20 cellular contexts compared by ENCODE assay signal in the genomic region with DNA sequence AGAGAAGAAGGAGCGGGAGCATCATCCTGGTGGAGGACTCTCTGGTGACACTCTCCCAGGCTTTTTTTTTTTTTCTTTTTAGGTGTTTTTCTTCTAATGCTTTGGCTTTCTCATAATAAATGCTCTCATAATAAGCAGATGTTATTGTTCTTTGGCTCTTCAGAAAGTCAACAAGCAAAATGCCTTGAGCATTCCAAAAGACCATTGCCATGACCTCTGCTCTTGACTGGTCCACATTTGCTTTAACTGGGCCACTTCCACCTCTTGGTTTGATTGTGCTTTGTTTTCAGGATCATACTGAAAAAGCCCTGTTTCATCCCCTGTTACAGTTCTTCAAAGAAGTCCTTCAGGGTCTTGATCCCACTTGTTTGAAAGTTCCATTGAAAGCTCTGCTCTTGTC. TPM values are rescaled to one million over a fixed set of nuclear protein-coding genes. Genes with fewer than 3 reads are reported as not detected.
DNase-seq lines count a peak whose midpoint lies in the region; ATAC-seq, FAIRE-seq and TF ChIP-seq lines count a peak whose summit lies in the region.
"Had no signal": no experiment of that assay in that cellular context is flagged by ENCODE, and none has a peak within 500 bp of the region (broad histone marks: within the 10 kb centered on the region; RNA-seq: fewer than 3 reads in every experiment).

No MANE protein-coding gene starts in this region.

- no peak overlapping the region for H3K4me3 ChIP-seq in HepG2 (replicated peaks in 1 of 3; ENCODE audit: insufficient read depth in 1 of 3, low read depth in 2 of 3, low read length in 3 of 3)
- H3K4me3 ChIP-seq in right lobe of liver = no peak overlapping the region
- no peak overlapping the region for H3K4me3 ChIP-seq in neutrophil (ENCODE audit: low read depth in 1 of 2, low read length in 1 of 2)
- no peak overlapping the region for H3K4me3 ChIP-seq in testis
- H3K4me3 ChIP-seq: GM23248 had no signal

- FAIRE-seq in HepG2 (lab: Jason Lieb, UNC) = peak; percentile 8
- FAIRE-seq: GM12892, H1 had no signal

- ATAC-seq in HepG2 = no peak
- ATAC-seq in right lobe of liver = no peak
- ATAC-seq: CD8-positive, alpha-beta T cell had no signal

- POLR2A ChIA-PET in HepG2 (lab: Yijun Ruan, JAX) = no interaction called here

- no peak overlapping the region for H2AFZ ChIP-seq in HepG2 (ENCODE audit: low read length)
- H2AFZ ChIP-seq: GM23248 had no signal

- no peaks in the 10 kb centered on the region for H3K36me3 ChIP-seq in HepG2 (replicated peaks in 1 of 2; ENCODE audit: control insufficient read depth in 1 of 2, insufficient read depth in 2 of 2, low read length in 2 of 2)
- H3K36me3 ChIP-seq in right lobe of liver = no peaks in the 10 kb centered on the region
- H3K36me3 ChIP-seq in neutrophil = peaks cover 16% of the 10 kb centered on the region
- H3K36me3 ChIP-seq in testis (ENCODE audit: low read depth, missing control alignments) = no peaks in the 10 kb centered on the region

- H3K4me2 ChIP-seq in HepG2 (ENCODE audit: low read depth, low read length) = no peak overlapping the region

- intact Hi-C loops in HepG2 (cut with micrococcal nuclease; ENCODE audit: unreplicated experiment) (no loop called here), right lobe of liver (cut with DNase I) (no loop called here), testis (cut with DNase I; ENCODE audit: low total_unique reads) (no loop called here)

- no peak for TF ChIP-seq CTCF in HepG2 (CRISPR knock-in tag; IDR thresholded peaks at IDR 0.05)
- no peak for TF ChIP-seq CTCF in right lobe of liver (IDR thresholded peaks at IDR 0.05)
- TF ChIP-seq CTCF in neutrophil (IDR thresholded peaks at IDR 0.05) = no peak
- no peak for TF ChIP-seq CTCF in testis (IDR thresholded peaks at IDR 0.05)
- no peak for TF ChIP-seq CTCF in GM20000 (IDR thresholded peaks at IDR 0.05; ENCODE audit: extremely low read depth, missing control alignments)

- TF ChIP-seq RAD21 in HepG2 (CRISPR knock-in tag; IDR thresholded peaks at IDR 0.05) = no peak

- H3K4me1 ChIP-seq in HepG2 (ENCODE audit: insufficient read depth, low read length) (peaks cover 21% of the 10 kb centered on the region), right lobe of liver (no peaks in the 10 kb centered on the region), neutrophil (ENCODE audit: control insufficient read depth in 1 of 2, insufficient read depth in 1 of 2, low read depth in 1 of 2, low read length in 1 of 2) (peaks cover 31 to 44% of the 10 kb centered on the region in 2 experiments), testis (no peaks in the 10 kb centered on the region)
- H3K4me1 ChIP-seq: Caco-2 had no signal

- H4K20me1 ChIP-seq in HepG2 (ENCODE audit: insufficient read depth, low read length) = no peaks in the 10 kb centered on the region

- in situ Hi-C loops in HepG2 (cut with HindIII; ENCODE audit: extremely low pct_ligation_motif_present, low pct_unique_long_range_greater_than_20kb) = no loop called here

- BruUV-seq in HepG2 (replicated peaks; lab: Mats Ljungman, UMichigan) = no TSS peak

- CTCF ChIA-PET in HepG2 (lab: Yijun Ruan, JAX; ENCODE audit: low intra/inter-chr PET ratio, low total read pairs) = no interaction called here

- H3K9ac ChIP-seq in HepG2 (ENCODE audit: insufficient read depth, low read depth, low read length) = no peak overlapping the region
- H3K9ac ChIP-seq: GM23248 had no signal

- WGBS in HepG2 (ENCODE audit: low lambda C conversion rate) = 97% methylated on average over 1 of the region's 1 CpG
- WGBS in right lobe of liver (ENCODE audit: insufficient coverage, low coverage, low lambda C conversion rate, missing lambda C conversion rate) = 100% methylated on average over 1 of the region's 1 CpG
- WGBS in testis, 2 donors = 78 to 92% methylated on average over 1 of the region's 1 CpG

- no peaks in the 10 kb centered on the region for H3K79me2 ChIP-seq in HepG2 (ENCODE audit: insufficient read depth, low read length)

- H3K9me3 ChIP-seq in HepG2 (ENCODE audit: low read length) (no peaks in the 10 kb centered on the region), right lobe of liver (no peaks in the 10 kb centered on the region), neutrophil (no peaks in the 10 kb centered on the region), testis (no peaks in the 10 kb centered on the region)
- H3K9me3 ChIP-seq: Caco-2 had no signal

- H3K27me3 ChIP-seq in HepG2 (ENCODE audit: control insufficient read depth in 1 of 2, insufficient read depth in 2 of 2, low read length in 2 of 2) = no peaks in the 10 kb centered on the region
- H3K27me3 ChIP-seq in right lobe of liver = no peaks in the 10 kb centered on the region
- H3K27me3 ChIP-seq in neutrophil = no peaks in the 10 kb centered on the region
- no peaks in the 10 kb centered on the region for H3K27me3 ChIP-seq in testis

- DNase-seq in HepG2 (ENCODE audit: low spot score) (peak; percentile 15), right lobe of liver (no peak), fibroblast of gingiva (ENCODE audit: low read depth) (peak; percentile 8), testis (no peak), GM20000 (ENCODE audit: low spot score) (no peak)
- no peak for DNase-seq in central memory CD4-positive, alpha-beta T cell
- DNase-seq: C1 segment of cervical spinal cord; Caco-2; CD8-positive, alpha-beta T cell; DMS153; DMS79 treated with DMSO at 0.1 percent for 48 hours; GF-D8; GM23248; H7; HCEC 1CT had no signal

- no peak for TF ChIP-seq POLR2A in HepG2 (IDR thresholded peaks at IDR 0.05; ENCODE audit: insufficient read depth in 1 of 2, low read depth in 2 of 2, low read length in 2 of 2)
- TF ChIP-seq POLR2A in right lobe of liver (IDR thresholded peaks at IDR 0.05) = no peak
- no peak for TF ChIP-seq POLR2A in testis (IDR thresholded peaks at IDR 0.05)

- H3K27ac ChIP-seq in HepG2 (ENCODE audit: extremely low read length, insufficient read depth, low read length) = no peak overlapping the region
- no peak overlapping the region for H3K27ac ChIP-seq in right lobe of liver
- H3K27ac ChIP-seq in neutrophil = peak overlapping the region; percentile 95
- no peak overlapping the region for H3K27ac ChIP-seq in testis
- H3K27ac ChIP-seq: GM23248 had no signal

- no peak for TF ChIP-seq EP300 in HepG2 (IDR thresholded peaks at IDR 0.05; ENCODE audit: low read depth in 2 of 2, low read length in 2 of 2)
- TF ChIP-seq EP300 in HepG2 (CRISPR knock-in tag; IDR thresholded peaks at IDR 0.05; ENCODE audit: borderline replicate concordance) = no peak

TF ChIP-seq in HepG2, 621 proteins besides CTCF, POLR2A, EP300 and RAD21:
- TF ChIP-seq JUNB (CRISPR knock-in tag; IDR thresholded peaks at IDR 0.05; ENCODE audit: borderline replicate concordance) (no peak), SOX13 (IDR thresholded peaks at IDR 0.05) (no peak), SOX13 (CRISPR knock-in tag; conservative IDR thresholded peaks at IDR 0.05 in 1 of 2, IDR thresholded peaks at IDR 0.05 in 1 of 2) (peak in 1 of 2 experiments; percentile 19; a peak in 1 of 4 replicates), ZNF326 (CRISPR knock-in tag; IDR thresholded peaks at IDR 0.05; ENCODE audit: borderline replicate concordance) (no peak), BCL6 (CRISPR knock-in tag; IDR thresholded peaks at IDR 0.05) (no peak), ZNF33B (CRISPR knock-in tag; IDR thresholded peaks at IDR 0.05) (no peak), ZNF335 (CRISPR knock-in tag; IDR thresholded peaks at IDR 0.05) (no peak), MTF1 (CRISPR knock-in tag; IDR thresholded peaks at IDR 0.05) (no peak), ZBTB42 (CRISPR knock-in tag; IDR thresholded peaks at IDR 0.05) (no peak)

RNA-seq across cellular contexts. Expression of a gene that starts 36.9 kb away (rescaled TPM):
- total RNA-seq in HepG2 (2016; rRNA removed; fragmentation: Illumina TruSeq; extraction: Trizol) = 0.20 TPM in 1 of 2 replicates, not detected in the other
- not detected in 2 replicates for total RNA-seq in HepG2 (2016; cell fraction: cytosol; rRNA removed; fragmentation: Illumina TruSeq; extraction: Trizol; ENCODE audit: low read depth)
- total RNA-seq in HepG2 (2016; cell fraction: insoluble cytoplasmic fraction; rRNA removed; fragmentation: Illumina TruSeq; extraction: Trizol) = 0.09 and 0.12 TPM in 2 replicates
- total RNA-seq in HepG2 (2016; cell fraction: membrane; rRNA removed; fragmentation: Illumina TruSeq; extraction: Trizol) = not detected in 2 replicates
- 0.40 and 0.47 TPM in 2 replicates for total RNA-seq in HepG2 (2016; cell fraction: nucleus; rRNA removed; fragmentation: Illumina TruSeq; extraction: Trizol)
- polyA plus RNA-seq in HepG2 (2011; rRNA removed) = 0.09 and 0.16 TPM in 2 replicates
- 0.03 and 0.04 TPM in 2 replicates for polyA plus RNA-seq in HepG2 (2011; cell fraction: cytosol; rRNA removed)
- 0.17 and 0.29 TPM in 2 replicates for polyA plus RNA-seq in HepG2 (2011; cell fraction: nucleus; rRNA removed)
- 0.19 and 0.21 TPM in 2 replicates for polyA plus RNA-seq in HepG2 (2012)
- not detected in 2 replicates for polyA plus RNA-seq in HepG2 (2016; cell fraction: cytosol; fragmentation: Illumina TruSeq; extraction: Trizol; ENCODE audit: low read depth)
- not detected in 2 replicates for polyA plus RNA-seq in HepG2 (2016; cell fraction: insoluble cytoplasmic fraction; fragmentation: Illumina TruSeq; extraction: Trizol; ENCODE audit: low read depth)
- not detected in 2 replicates for polyA plus RNA-seq in HepG2 (2016; cell fraction: membrane; fragmentation: Illumina TruSeq; extraction: Trizol; ENCODE audit: low read depth)
- 0.55 TPM in 1 of 2 replicates, not detected in the other for polyA plus RNA-seq in HepG2 (2016; cell fraction: nucleus; fragmentation: Illumina TruSeq; extraction: Trizol; ENCODE audit: insufficient read depth, low read depth)
- polyA minus RNA-seq in HepG2 (2011; rRNA and poly(A)+ RNA removed; ENCODE audit: low replicate concordance) = 0.10 TPM in 1 of 2 replicates, not detected in the other
- polyA minus RNA-seq in HepG2 (2011; cell fraction: cytosol; rRNA and poly(A)+ RNA removed) = not detected in 2 replicates
- 0.64 and 0.75 TPM in 2 replicates for polyA minus RNA-seq in HepG2 (2011; cell fraction: nucleus; rRNA and poly(A)+ RNA removed)
- 1 to 10 TPM in 3 of 6 experiments, under 1 TPM in 3; 0.43 to 1.5 (median 0.91) TPM for total RNA-seq in right lobe of liver
- 1 to 10 TPM; 4.0 to 5.0 TPM for total RNA-seq in testis
- polyA plus RNA-seq in testis (ENCODE audit: insufficient read depth, low read depth, low replicate concordance) = 3.1 TPM
- total RNA-seq: A172, G401 had no signal

Comparison
In these comparisons a context has a peak if more than half of its experiments do, and no peak if none do; other contexts are left out.
1. DNase-seq: peak in HepG2 (single experiment) and fibroblast of gingiva (single experiment); none in right lobe of liver (0 of 3), central memory CD4-positive, alpha-beta T cell (single experiment), testis (single experiment) and GM20000 (single experiment).